ENCODE assay signal across 15 cellular contexts in genomic region chr12:75756112-75756511, GRCh38.
DNase-seq lines count a peak whose midpoint lies in the region; ATAC-seq and TF ChIP-seq lines count a peak whose summit lies in the region.
"Had no signal": no experiment of that assay in that cellular context is flagged by ENCODE, and none has a peak within 500 bp of the region (broad histone marks: within the 10 kb centered on the region; RNA-seq: fewer than 3 reads in every experiment).

No MANE protein-coding gene starts in this region.

- no peaks in the 10 kb centered on the region for H3K9me2 ChIP-seq in HCT116 (ENCODE audit: insufficient read depth)

- H3K9ac ChIP-seq in HCT116 (ENCODE audit: low read length): no peak overlapping the region
- H3K9ac ChIP-seq: GM23248 had no signal

- peaks cover 6% of the 10 kb centered on the region; the same call in 1 of the 2 replicates for H3K79me2 ChIP-seq in HCT116 (ENCODE audit: insufficient read depth, low read length)

- H3K4me1 Mint-ChIP-seq in CD14-positive monocyte: no peaks in the 10 kb centered on the region

- no peaks in the 10 kb centered on the region for H3K36me3 ChIP-seq in HCT116 (ENCODE audit: control insufficient read depth in 1 of 2, insufficient read depth in 2 of 2, low read length in 2 of 2)
- H3K36me3 ChIP-seq in Panc1 (ENCODE audit: control insufficient read depth, insufficient read depth, low read length): no peaks in the 10 kb centered on the region
- H3K36me3 ChIP-seq in SJCRH30: no peaks in the 10 kb centered on the region
- H3K36me3 ChIP-seq: HAP-1 had no signal

- BruUV-seq in HCT116 (replicated peaks; lab: Mats Ljungman, UMichigan) (no TSS peak), Panc1 (replicated peaks; lab: Mats Ljungman, UMichigan) (no TSS peak)

- H3K27me3 ChIP-seq in HCT116 (ENCODE audit: insufficient read depth, low read length) (no peaks in the 10 kb centered on the region), Panc1 (ENCODE audit: control insufficient read depth, insufficient read depth, low read length) (no peaks in the 10 kb centered on the region), SJCRH30 (no peaks in the 10 kb centered on the region)

- no peaks in the 10 kb centered on the region for H3K36me3 Mint-ChIP-seq in CD14-positive monocyte
- H3K36me3 Mint-ChIP-seq: CD4-positive, alpha-beta memory T cell had no signal

- no peak overlapping the region for H2AFZ ChIP-seq in HCT116 (ENCODE audit: low read depth, low read length, poor library complexity, severe bottlenecking)
- H2AFZ ChIP-seq: GM23248 had no signal

- POLR2A ChIA-PET in HCT116 (lab: Charles Lee): interaction anchor here (0.9 to 1.6 kb wide), 2 partner anchors 10 to 64 kb away, joined by 4 to 8 read pairs; no protein-coding TSS in a partner anchor
- POLR2A ChIA-PET in Panc1 (lab: Charles Lee): no interaction called here

- peaks cover 0 to 4% (median 0%) of the 10 kb centered on the region in 7 donors for H3K9me3 Mint-ChIP-seq in CD14-positive monocyte

- no peaks in the 10 kb centered on the region for H4K20me1 ChIP-seq in HCT116 (ENCODE audit: insufficient read depth)

- TF ChIP-seq RAD21 in HCT116 (IDR thresholded peaks at IDR 0.05; ENCODE audit: low read depth): no peak

- DNase-seq in HCT116 (ENCODE audit: low read depth, low spot score) (no peak), LNCaP clone FGC (ENCODE audit: low read depth) (peak; percentile 57), Panc1 (ENCODE audit: low read depth, low spot score) (no peak), CD14-positive monocyte (ENCODE audit: low spot score) (no peak), SJCRH30 (no peak)
- DNase-seq in activated naive CD4-positive, alpha-beta T cell treated with Interleukin-2 at 50 U/mL for 16 hours: no peak
- DNase-seq: AML-193; CD4-positive, alpha-beta memory T cell; DMS153; DMS79; GDM1; GM23248 had no signal

- no peak for TF ChIP-seq POLR2A in HCT116 (IDR thresholded peaks at IDR 0.05; ENCODE audit: borderline replicate concordance, extremely low read depth, insufficient read depth, insufficient read length)

- ATAC-seq in HCT116 (no peak), Panc1 (no peak)
- ATAC-seq: A549 had no signal

- H3K27ac ChIP-seq in HCT116 (ENCODE audit: low read depth, low read length) (peak overlapping the region; percentile 100), Panc1 (ENCODE audit: low read length) (peak overlapping the region; percentile 79; the same call in 1 of the 2 replicates), SJCRH30 (no peak overlapping the region)
- H3K27ac ChIP-seq: C4-2B, GM23248 had no signal

- H3K4me2 ChIP-seq in HCT116 (ENCODE audit: low read length): no peak overlapping the region
- H3K4me2 ChIP-seq: A549 had no signal

- in situ Hi-C loops in Panc1 (cut with HindIII; ENCODE audit: low pct_unique_long_range_greater_than_20kb, low sequenced_read_pairs): no loop called here

- H3K4me1 ChIP-seq in HCT116 (ENCODE audit: control insufficient read depth in 1 of 2, insufficient read depth in 2 of 2, low read length in 2 of 2): peaks cover 74 to 96% of the 10 kb centered on the region in 2 experiments
- peaks cover 5% of the 10 kb centered on the region; the same call in 1 of the 2 replicates for H3K4me1 ChIP-seq in Panc1 (ENCODE audit: control insufficient read depth, insufficient read depth, low read length)
- no peaks in the 10 kb centered on the region; the same call in 1 of the 2 replicates for H3K4me1 ChIP-seq in SJCRH30
- H3K4me1 ChIP-seq: HAP-1 had no signal

- no peak overlapping the region for H3K27ac Mint-ChIP-seq in CD14-positive monocyte
- H3K27ac Mint-ChIP-seq: CD4-positive, alpha-beta memory T cell had no signal

- no peak overlapping the region for H3K4me3 ChIP-seq in HCT116 (replicated peaks in 1 of 2; ENCODE audit: low read depth in 1 of 2, low read length in 2 of 2)
- no peak overlapping the region for H3K4me3 ChIP-seq in LNCaP clone FGC (ENCODE audit: low read depth, low read length)
- no peak overlapping the region for H3K4me3 ChIP-seq in Panc1 (ENCODE audit: low read depth in 2 of 2, low read length in 2 of 2)
- H3K4me3 ChIP-seq in SJCRH30: no peak overlapping the region
- H3K4me3 ChIP-seq: A549, GM23248, HAP-1 had no signal

- intact Hi-C loops in HCT116 (cut with micrococcal nuclease): no loop called here
- intact Hi-C loops in Panc1 (cut with micrococcal nuclease; ENCODE audit: unreplicated experiment): no loop called here
- intact Hi-C loops in CD14-positive monocyte (cut with micrococcal nuclease): no loop called here

- no peak overlapping the region for H3K4me3 Mint-ChIP-seq in CD14-positive monocyte
- H3K4me3 Mint-ChIP-seq: CD4-positive, alpha-beta memory T cell had no signal

- H3K27me3 Mint-ChIP-seq in CD14-positive monocyte (ENCODE audit: low read depth in 3 of 3): peaks cover 0 to 5% (median 2%) of the 10 kb centered on the region in 3 donors

- CTCF ChIA-PET in HCT116 (lab: Charles Lee): no interaction called here
- CTCF ChIA-PET in Panc1 (lab: Charles Lee): no interaction called here

- RAD21 ChIA-PET in HCT116 (lab: Charles Lee; ENCODE audit: low non-redundant PET in 1 of 2, low total read pairs in 2 of 2, uncharacterized antibody in 2 of 2, unreplicated experiment in 2 of 2): no interaction called here

- H3K9me3 ChIP-seq in HCT116 (ENCODE audit: control insufficient read depth in 1 of 2, insufficient read depth in 1 of 2, low read depth in 1 of 2, low read length in 2 of 2): no peaks in the 10 kb centered on the region
- peaks cover 23% of the 10 kb centered on the region; the same call in 1 of the 2 replicates for H3K9me3 ChIP-seq in Panc1 (ENCODE audit: control insufficient read depth, insufficient read depth, low read depth, low read length)
- H3K9me3 ChIP-seq in SJCRH30 (replicated peaks): no peaks in the 10 kb centered on the region
- H3K9me3 ChIP-seq: A549, HAP-1 had no signal

- TF ChIP-seq CTCF in HCT116 (IDR thresholded peaks at IDR 0.05 in 2 of 3, conservative IDR thresholded peaks at IDR 0.05 in 1 of 3; ENCODE audit: borderline replicate concordance in 1 of 3, insufficient read depth in 1 of 3, low read depth in 2 of 3, low read length in 2 of 3) (no peak), LNCaP clone FGC (IDR thresholded peaks at IDR 0.05; ENCODE audit: control insufficient read depth, extremely low read depth, insufficient read depth) (no peak), Panc1 (IDR thresholded peaks at IDR 0.05) (no peak), CD14-positive monocyte (IDR thresholded peaks at IDR 0.05) (no peak)

TF ChIP-seq in HCT116, 20 proteins besides CTCF, POLR2A, EP300 and RAD21:
- no peak for TF ChIP-seq SIN3A (IDR thresholded peaks at IDR 0.05; ENCODE audit: low read depth)
- no peak for TF ChIP-seq ZBTB33 (IDR thresholded peaks at IDR 0.05; ENCODE audit: extremely low read depth, insufficient replicate concordance, low read length)
- no peak for TF ChIP-seq EZH2phosphoT487 (IDR thresholded peaks at IDR 0.05; ENCODE audit: borderline replicate concordance)
- no peak for TF ChIP-seq FOSL1 (IDR thresholded peaks at IDR 0.05; ENCODE audit: low read depth)
- no peak for TF ChIP-seq SRF (IDR thresholded peaks at IDR 0.05; ENCODE audit: low read depth)
- no peak for TF ChIP-seq YY1 (IDR thresholded peaks at IDR 0.05; ENCODE audit: extremely low read depth, insufficient replicate concordance, low read depth, low read length)
- TF ChIP-seq ATF3 (IDR thresholded peaks at IDR 0.05): no peak
- no peak for TF ChIP-seq ELF1 (IDR thresholded peaks at IDR 0.05; ENCODE audit: borderline replicate concordance, low read depth)
- no peak for TF ChIP-seq ZFX (IDR thresholded peaks at IDR 0.05)
